ENCODE assay signal across 10 cellular contexts in the genomic region with DNA sequence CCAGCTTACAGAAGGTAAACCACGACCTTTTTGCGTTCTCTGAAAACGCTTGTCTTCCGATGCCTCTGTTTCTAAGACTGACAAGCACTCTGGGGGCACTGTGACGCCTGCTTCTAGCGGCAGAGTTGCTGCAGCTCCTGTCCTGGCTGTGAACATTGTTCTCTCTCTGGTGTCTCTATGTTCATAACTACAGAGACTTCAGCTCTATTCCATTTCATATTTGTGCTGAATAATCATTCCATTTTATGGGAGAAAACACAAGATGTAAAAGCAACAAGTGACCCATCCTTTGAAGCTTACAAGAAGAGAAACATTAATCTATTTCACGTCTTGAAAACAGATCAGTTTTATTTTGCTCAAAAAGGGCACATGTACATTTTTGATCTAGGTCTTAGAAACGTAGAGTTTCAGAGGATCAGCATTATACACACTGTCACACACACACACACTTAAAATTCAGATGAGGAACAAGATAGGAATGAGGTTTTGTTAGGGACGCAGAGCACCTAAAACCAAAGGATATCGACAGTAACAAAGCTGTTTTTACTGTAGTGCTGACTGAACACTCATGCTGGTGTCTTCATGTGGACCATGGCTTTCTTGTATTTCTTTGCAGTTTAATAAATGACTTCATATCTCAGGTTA. TPM values are rescaled to one million over a fixed set of nuclear protein-coding genes. Genes with fewer than 3 reads are reported as not detected.
DNase-seq lines count a peak whose midpoint lies in the region; ATAC-seq, FAIRE-seq and TF ChIP-seq lines count a peak whose summit lies in the region.
"Had no signal": no experiment of that assay in that cellular context is flagged by ENCODE, and none has a peak within 500 bp of the region (broad histone marks: within the 10 kb centered on the region; RNA-seq: fewer than 3 reads in every experiment).

No MANE protein-coding gene starts in this region.

- CTCF ChIA-PET in SK-N-SH (lab: Yijun Ruan, JAX): interaction anchor here (0.6 to 1.2 kb wide), 3 partner anchors 13 to 29 kb away, joined by 3 read pairs; no protein-coding TSS in a partner anchor

- H3K36me3 Mint-ChIP-seq in naive B cell: peaks cover 0 to 17% of the 10 kb centered on the region in 2 donors

- peaks cover 2% of the 10 kb centered on the region; the same call in 1 of the 2 replicates for H3K9me3 ChIP-seq in SK-N-SH

- no peak overlapping the region for H2AFZ ChIP-seq in SK-N-SH (ENCODE audit: low read depth)

- WGBS in SK-N-SH (ENCODE audit: low lambda C conversion rate): 48% methylated on average over 10 of the region's 10 CpGs

- no peaks in the 10 kb centered on the region for H3K79me2 ChIP-seq in SK-N-SH (ENCODE audit: insufficient read depth)

- POLR2A ChIA-PET in SK-N-SH (lab: Yijun Ruan, JAX): no interaction called here

- no peaks in the 10 kb centered on the region for H3K27me3 Mint-ChIP-seq in naive B cell

- H3F3A ChIP-seq in SK-N-SH (replicated peaks; ENCODE audit: insufficient read depth): no peaks in the 10 kb centered on the region

- H4K20me1 ChIP-seq in SK-N-SH (ENCODE audit: insufficient read depth): no peaks in the 10 kb centered on the region

- no peak overlapping the region for H3K9ac ChIP-seq in SK-N-SH

- H3K4me3 Mint-ChIP-seq in naive B cell: peak overlapping the region; percentile 83 to 100 (median 99)

- H3K4me3 ChIP-seq in SK-N-SH (ENCODE audit: low read depth in 2 of 2, low read length in 1 of 2): no peak overlapping the region

- H3K27ac ChIP-seq in SK-N-SH (ENCODE audit: low read depth in 2 of 2, low read length in 1 of 2): no peak overlapping the region

- TF ChIP-seq EP300 in SK-N-SH (IDR thresholded peaks at IDR 0.05; ENCODE audit: borderline replicate concordance in 1 of 2, low read depth in 1 of 2, low read length in 1 of 2): no peak

- H3K4me1 ChIP-seq in SK-N-SH (ENCODE audit: control insufficient read depth in 1 of 2, insufficient read depth in 2 of 2, low read depth in 1 of 2, low read length in 1 of 2): peaks cover 0 to 3% of the 10 kb centered on the region in 2 experiments; a peak in 1 of 4 replicates

- no peak overlapping the region for H3K4me2 ChIP-seq in SK-N-SH

- peak overlapping the region; percentile 86 to 97 (median 92) for H3K27ac Mint-ChIP-seq in naive B cell
- H3K27ac Mint-ChIP-seq: nephron had no signal

- TF ChIP-seq RAD21 in SK-N-SH (IDR thresholded peaks at IDR 0.05; ENCODE audit: low read length): no peak

- DNase-seq in GM12892 (ENCODE audit: insufficient read length) (no peak), naive B cell (no peak), NCI-H187 (lab: John Stamatoyannopoulos, UW) (no peak), SK-N-SH (no peak), NCI-H1105 (lab: John Stamatoyannopoulos, UW) (no peak)
- DNase-seq in activated CD4-positive, alpha-beta T cell treated with anti-CD3 and anti-CD28 coated beads for 4 hours: peak; percentile 73

- no peaks in the 10 kb centered on the region for H3K36me3 ChIP-seq in SK-N-SH (replicated peaks in 1 of 2; ENCODE audit: control insufficient read depth in 1 of 2, insufficient read depth in 2 of 2, low read length in 1 of 2)

- H3K4me1 Mint-ChIP-seq in naive B cell: peaks cover 39 to 55% (median 52%) of the 10 kb centered on the region in 3 donors
- H3K4me1 Mint-ChIP-seq: nephron had no signal

- ATAC-seq in HG02973 (IDR thresholded peaks at IDR 0.05; ENCODE audit: unreplicated experiment) (peak; percentile 28), naive B cell (ENCODE audit: low read depth in 2 of 2) (peak; percentile 17), HG02840 (IDR thresholded peaks at IDR 0.05; ENCODE audit: low FRiP score, unreplicated experiment) (no peak)

- no peaks in the 10 kb centered on the region for H3K9me2 ChIP-seq in SK-N-SH

- TF ChIP-seq CTCF in SK-N-SH (IDR thresholded peaks at IDR 0.05): no peak

- FAIRE-seq in GM12892 (lab: Jason Lieb, UNC): peak; percentile 83
- FAIRE-seq: H1 had no signal

- H3K9me3 Mint-ChIP-seq in naive B cell: no peaks in the 10 kb centered on the region
- H3K9me3 Mint-ChIP-seq: nephron had no signal

- peak; percentile 37; the same call in 1 of the 2 replicates for TF ChIP-seq POLR2A in GM12892 (IDR thresholded peaks at IDR 0.05; ENCODE audit: low read depth, low read length)

- peaks cover 23% of the 10 kb centered on the region for H3K27me3 ChIP-seq in SK-N-SH (ENCODE audit: insufficient read depth)

TF ChIP-seq in SK-N-SH, 30 proteins besides CTCF, POLR2A, EP300 and RAD21:
- TF ChIP-seq FOXM1 (IDR thresholded peaks at IDR 0.05; ENCODE audit: low read depth) (no peak), TEAD4 (IDR thresholded peaks at IDR 0.05; ENCODE audit: borderline replicate concordance, insufficient read depth) (no peak), CHD2 (IDR thresholded peaks at IDR 0.05; ENCODE audit: low read length, partially characterized antibody) (no peak), NRF1 (IDR thresholded peaks at IDR 0.05; ENCODE audit: low read depth, low read length) (no peak), EZH2phosphoT487 (IDR thresholded peaks at IDR 0.05; ENCODE audit: borderline replicate concordance, low read depth) (no peak), POLR2AphosphoS5 (IDR thresholded peaks at IDR 0.05; ENCODE audit: low read depth, low read length) (no peak), RFX5 (IDR thresholded peaks at IDR 0.05; ENCODE audit: low read length) (no peak), ELF1 (IDR thresholded peaks at IDR 0.05) (no peak), GATA2 (CRISPR knock-in tag; IDR thresholded peaks at IDR 0.05) (no peak), MEF2A (IDR thresholded peaks at IDR 0.05; ENCODE audit: borderline replicate concordance, low read depth) (no peak), FOXJ3 (CRISPR knock-in tag; IDR thresholded peaks at IDR 0.05) (no peak)
- TF ChIP-seq, protein P1, sequence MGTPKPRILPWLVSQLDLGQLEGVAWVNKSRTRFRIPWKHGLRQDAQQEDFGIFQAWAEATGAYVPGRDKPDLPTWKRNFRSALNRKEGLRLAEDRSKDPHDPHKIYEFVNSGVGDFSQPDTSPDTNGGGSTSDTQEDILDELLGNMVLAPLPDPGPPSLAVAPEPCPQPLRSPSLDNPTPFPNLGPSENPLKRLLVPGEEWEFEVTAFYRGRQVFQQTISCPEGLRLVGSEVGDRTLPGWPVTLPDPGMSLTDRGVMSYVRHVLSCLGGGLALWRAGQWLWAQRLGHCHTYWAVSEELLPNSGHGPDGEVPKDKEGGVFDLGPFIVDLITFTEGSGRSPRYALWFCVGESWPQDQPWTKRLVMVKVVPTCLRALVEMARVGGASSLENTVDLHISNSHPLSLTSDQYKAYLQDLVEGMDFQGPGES (IDR thresholded peaks at IDR 0.05; ENCODE audit: low read depth, low read length): no peak
- TF ChIP-seq, protein P2, sequence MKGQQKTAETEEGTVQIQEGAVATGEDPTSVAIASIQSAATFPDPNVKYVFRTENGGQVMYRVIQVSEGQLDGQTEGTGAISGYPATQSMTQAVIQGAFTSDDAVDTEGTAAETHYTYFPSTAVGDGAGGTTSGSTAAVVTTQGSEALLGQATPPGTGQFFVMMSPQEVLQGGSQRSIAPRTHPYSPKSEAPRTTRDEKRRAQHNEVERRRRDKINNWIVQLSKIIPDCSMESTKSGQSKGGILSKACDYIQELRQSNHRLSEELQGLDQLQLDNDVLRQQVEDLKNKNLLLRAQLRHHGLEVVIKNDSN (IDR thresholded peaks at IDR 0.05; ENCODE audit: borderline replicate concordance, low read depth): no peak
- TF ChIP-seq, protein P3, sequence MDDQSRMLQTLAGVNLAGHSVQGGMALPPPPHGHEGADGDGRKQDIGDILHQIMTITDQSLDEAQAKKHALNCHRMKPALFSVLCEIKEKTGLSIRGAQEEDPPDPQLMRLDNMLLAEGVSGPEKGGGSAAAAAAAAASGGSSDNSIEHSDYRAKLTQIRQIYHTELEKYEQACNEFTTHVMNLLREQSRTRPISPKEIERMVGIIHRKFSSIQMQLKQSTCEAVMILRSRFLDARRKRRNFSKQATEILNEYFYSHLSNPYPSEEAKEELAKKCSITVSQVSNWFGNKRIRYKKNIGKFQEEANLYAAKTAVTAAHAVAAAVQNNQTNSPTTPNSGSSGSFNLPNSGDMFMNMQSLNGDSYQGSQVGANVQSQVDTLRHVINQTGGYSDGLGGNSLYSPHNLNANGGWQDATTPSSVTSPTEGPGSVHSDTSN (IDR thresholded peaks at IDR 0.05): no peak
- TF ChIP-seq, protein P4, sequence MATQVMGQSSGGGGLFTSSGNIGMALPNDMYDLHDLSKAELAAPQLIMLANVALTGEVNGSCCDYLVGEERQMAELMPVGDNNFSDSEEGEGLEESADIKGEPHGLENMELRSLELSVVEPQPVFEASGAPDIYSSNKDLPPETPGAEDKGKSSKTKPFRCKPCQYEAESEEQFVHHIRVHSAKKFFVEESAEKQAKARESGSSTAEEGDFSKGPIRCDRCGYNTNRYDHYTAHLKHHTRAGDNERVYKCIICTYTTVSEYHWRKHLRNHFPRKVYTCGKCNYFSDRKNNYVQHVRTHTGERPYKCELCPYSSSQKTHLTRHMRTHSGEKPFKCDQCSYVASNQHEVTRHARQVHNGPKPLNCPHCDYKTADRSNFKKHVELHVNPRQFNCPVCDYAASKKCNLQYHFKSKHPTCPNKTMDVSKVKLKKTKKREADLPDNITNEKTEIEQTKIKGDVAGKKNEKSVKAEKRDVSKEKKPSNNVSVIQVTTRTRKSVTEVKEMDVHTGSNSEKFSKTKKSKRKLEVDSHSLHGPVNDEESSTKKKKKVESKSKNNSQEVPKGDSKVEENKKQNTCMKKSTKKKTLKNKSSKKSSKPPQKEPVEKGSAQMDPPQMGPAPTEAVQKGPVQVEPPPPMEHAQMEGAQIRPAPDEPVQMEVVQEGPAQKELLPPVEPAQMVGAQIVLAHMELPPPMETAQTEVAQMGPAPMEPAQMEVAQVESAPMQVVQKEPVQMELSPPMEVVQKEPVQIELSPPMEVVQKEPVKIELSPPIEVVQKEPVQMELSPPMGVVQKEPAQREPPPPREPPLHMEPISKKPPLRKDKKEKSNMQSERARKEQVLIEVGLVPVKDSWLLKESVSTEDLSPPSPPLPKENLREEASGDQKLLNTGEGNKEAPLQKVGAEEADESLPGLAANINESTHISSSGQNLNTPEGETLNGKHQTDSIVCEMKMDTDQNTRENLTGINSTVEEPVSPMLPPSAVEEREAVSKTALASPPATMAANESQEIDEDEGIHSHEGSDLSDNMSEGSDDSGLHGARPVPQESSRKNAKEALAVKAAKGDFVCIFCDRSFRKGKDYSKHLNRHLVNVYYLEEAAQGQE (IDR thresholded peaks at IDR 0.05; ENCODE audit: low read depth, low read length): no peak

RNA-seq across cellular contexts. Expression of a gene that starts 3.0 kb away (rescaled TPM):
- polyA plus RNA-seq in GM12892 (2012; ENCODE audit: missing spikeins): 25.1 TPM
- 100 to 1,000 TPM; 127 to 347 (median 205) TPM for polyA plus RNA-seq in naive B cell (ENCODE audit: low read depth in 6 of 6)
- not detected in 2 replicates for polyA plus RNA-seq in SK-N-SH (2012; rRNA removed)
- not detected in 2 replicates for polyA plus RNA-seq in SK-N-SH (2012; cell fraction: cytosol; rRNA removed)
- polyA plus RNA-seq in SK-N-SH (2012; cell fraction: nucleus; rRNA removed): not detected in 2 replicates

Comparison
In these comparisons a context has a peak if more than half of its experiments do, and no peak if none do; other contexts are left out.
1. DNase-seq: peak in activated CD4-positive, alpha-beta T cell treated with anti-CD3 and anti-CD28 coated beads for 4 hours (2 of 2); none in GM12892 (single experiment), naive B cell (single experiment), NCI-H187 (0 of 2), SK-N-SH (single experiment) and NCI-H1105 (single experiment).
2. RNA of a gene that starts 3.0 kb away (polyA plus RNA-seq): 127 to 347 TPM in naive B cell; not detected in SK-N-SH; every median in the first group is over 100 times any median in the second.